Comparison of ENCODE assay signal across 32 cellular contexts in the genomic region with DNA sequence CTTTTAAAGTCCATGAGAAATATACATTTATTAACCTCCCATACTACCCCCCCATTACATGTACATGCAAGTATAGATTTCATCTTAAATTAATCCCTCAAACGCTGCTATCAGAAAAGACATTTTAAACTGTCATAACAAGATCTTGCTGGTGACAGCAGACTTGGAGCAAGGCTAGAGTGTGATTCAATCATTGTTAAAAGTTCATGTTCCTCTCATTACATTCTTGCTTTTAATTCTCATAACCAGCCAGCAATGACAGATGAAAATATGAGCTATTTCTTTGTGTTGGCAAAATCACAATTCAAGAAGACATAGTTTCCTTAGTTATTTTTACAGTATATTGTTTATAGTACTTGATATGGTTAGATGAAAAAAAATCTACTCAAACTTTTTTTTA.
DNase-seq lines count a peak whose midpoint lies in the region; ATAC-seq and FAIRE-seq lines count a peak whose summit lies in the region.
"Had no signal": no experiment of that assay in that cellular context is flagged by ENCODE, and none has a peak within 500 bp of the region (broad histone marks: within the 10 kb centered on the region; RNA-seq: fewer than 3 reads in every experiment).

No MANE protein-coding gene starts in this region.

- no peak overlapping the region for H3K4me3 Mint-ChIP-seq in activated T-cell treated with anti-CD3 and anti-CD28 coated beads, Interleukin-2, amount 50 U/mL, for 24 hours
- no peak overlapping the region for H3K4me3 Mint-ChIP-seq in activated naive CD8-positive, alpha-beta T cell
- H3K4me3 Mint-ChIP-seq: brain, T-helper 17 cell had no signal

- FAIRE-seq in endometrium (lab: Jason Lieb, UNC): peak; percentile 4
- FAIRE-seq: G401.6, HepG2, TTC549 had no signal

- H3K4me1 Mint-ChIP-seq in activated T-cell treated with anti-CD3 and anti-CD28 coated beads, Interleukin-2, amount 50 U/mL, for 24 hours (ENCODE audit: low read depth): peaks cover 23% of the 10 kb centered on the region
- H3K4me1 Mint-ChIP-seq in activated naive CD8-positive, alpha-beta T cell (ENCODE audit: low read depth): peaks cover 18% of the 10 kb centered on the region

- ATAC-seq in GM21528 (IDR thresholded peaks at IDR 0.05; ENCODE audit: low FRiP score, unreplicated experiment): no peak
- ATAC-seq: HepG2, left lobe of liver, PC-3 had no signal

- H3K27ac Mint-ChIP-seq in activated T-cell treated with anti-CD3 and anti-CD28 coated beads, Interleukin-2, amount 50 U/mL, for 24 hours: peak overlapping the region; percentile 23
- peak overlapping the region; percentile 94 for H3K27ac Mint-ChIP-seq in activated naive CD8-positive, alpha-beta T cell

- no peak for DNase-seq in activated T-cell treated with anti-CD3 and anti-CD28 coated beads, Interleukin-2, amount 50 U/mL, for 24 hours
- DNase-seq in activated T-cell treated with anti-CD3 and anti-CD28 coated beads for 4 hours (no peak), putamen (ENCODE audit: low spot score) (peak; percentile 18)
- DNase-seq in stimulated activated CD4-positive, alpha-beta T cell treated with anti-CD3 and anti-CD28 coated beads, Interleukin-2, amount 100 ng/mL, for 48 hours: no peak
- DNase-seq in activated CD8-positive, alpha-beta memory T cell treated with anti-CD3 and anti-CD28 coated beads for 24 hours: no peak
- DNase-seq: 8988T; activated CD4-positive, CD25-positive, alpha-beta regulatory T cell; activated CD8-positive, alpha-beta memory T cell treated with anti-CD3 and anti-CD28 coated beads, Interleukin-2, amount 50 U/mL, for 4 hours; activated effector memory CD4-positive, alpha-beta T cell treated with Interleukin-2 at 50 U/mL for 16 hours; C1 segment of cervical spinal cord; cerebellar nuclear complex; Kasumi-1; NCI-H1436; NCI-H2081; NCI-H2227 treated with DMSO at 0.1 percent for 48 hours; NCI-H526 treated with DMSO at 0.1 percent for 48 hours; NK-92 treated with Interleukin-12 subunit alpha and Interleukin-12 subunit beta, amount 100 ng/mL, for 24 hours; PC-3; sigmoid colon; SK-N-SH; stimulated activated CD4-positive, alpha-beta T cell treated with anti-CD3 and anti-CD28 coated beads, Interleukin-12 subunit alpha, Interleukin-12 subunit beta, amount 100 ng/mL, for 4 hours; stimulated activated CD4-positive, alpha-beta T cell treated with anti-CD3 and anti-CD28 coated beads, Interleukin-4, amount 100 ng/mL, for 1 hour; substantia nigra; T-helper 17 cell had no signal

- H3K27me3 Mint-ChIP-seq in activated T-cell treated with anti-CD3 and anti-CD28 coated beads, Interleukin-2, amount 50 U/mL, for 24 hours: peaks cover 3% of the 10 kb centered on the region
- peaks cover 2% of the 10 kb centered on the region for H3K27me3 Mint-ChIP-seq in activated naive CD8-positive, alpha-beta T cell
- H3K27me3 Mint-ChIP-seq: brain had no signal

- no peaks in the 10 kb centered on the region for H3K36me3 Mint-ChIP-seq in activated T-cell treated with anti-CD3 and anti-CD28 coated beads, Interleukin-2, amount 50 U/mL, for 24 hours (ENCODE audit: low read depth)
- no peaks in the 10 kb centered on the region for H3K36me3 Mint-ChIP-seq in activated naive CD8-positive, alpha-beta T cell
- H3K36me3 Mint-ChIP-seq: brain had no signal

- H3K9me3 Mint-ChIP-seq in activated T-cell treated with anti-CD3 and anti-CD28 coated beads, Interleukin-2, amount 50 U/mL, for 24 hours: no peaks in the 10 kb centered on the region
- H3K9me3 Mint-ChIP-seq in activated naive CD8-positive, alpha-beta T cell (ENCODE audit: low read depth): no peaks in the 10 kb centered on the region
